Comparison of ENCODE assay signal across 8 cellular contexts in the genomic region with DNA sequence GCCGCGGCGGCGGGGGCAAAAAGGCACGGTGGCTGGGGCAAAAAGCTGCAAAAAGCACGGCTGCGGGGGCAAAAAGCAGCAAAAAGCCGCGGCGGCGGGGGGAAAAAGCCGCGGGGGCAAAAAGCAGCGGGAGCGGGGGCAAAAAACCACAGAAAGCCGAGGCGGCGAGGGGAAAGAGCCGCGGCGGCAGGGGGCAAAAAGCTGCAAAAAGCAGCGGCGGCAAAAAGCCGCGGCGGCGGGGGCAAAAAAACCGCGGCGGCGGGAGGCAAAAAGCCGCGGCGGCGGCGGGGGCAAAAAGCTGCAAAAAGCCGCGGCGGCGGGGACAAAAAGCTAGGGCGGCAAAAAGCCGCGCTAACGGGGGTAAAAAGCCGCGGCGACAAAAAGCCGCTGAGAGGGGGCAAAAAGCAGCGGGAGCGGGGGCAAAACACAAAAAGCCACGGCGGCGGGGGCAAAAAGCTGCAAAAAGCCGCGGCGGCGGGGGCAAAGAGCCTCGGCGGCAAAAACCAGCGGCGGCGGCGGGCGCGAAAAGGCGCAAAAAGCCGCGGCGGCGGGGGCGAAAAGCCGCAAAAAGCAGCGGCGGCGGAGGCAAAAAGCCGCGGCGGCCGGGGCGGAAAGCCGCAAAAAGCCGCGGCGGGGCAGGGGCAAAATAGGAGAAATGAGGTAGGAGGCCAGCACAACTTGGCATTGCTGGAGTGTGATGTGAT.
A peak's percentile ranks its signal among the peaks of the same experiment; 100 is the strongest.
DNase-seq lines count a peak whose midpoint lies in the region; TF ChIP-seq lines count a peak whose summit lies in the region.

No MANE protein-coding gene starts in this region.

- H3K36me3 Mint-ChIP-seq in activated naive CD4-positive, alpha-beta T cell treated with anti-CD3 and anti-CD28 coated beads for 36 hours (ENCODE audit: low read depth): no peaks in the 10 kb centered on the region
- no peaks in the 10 kb centered on the region for H3K36me3 Mint-ChIP-seq in T-helper 2 cell treated with Interferon-gamma antibody and Interleukin-4, amounts not matched to agents 5 μg/mL and 100 μg/mL, for 36 hours (ENCODE audit: low read depth)
- no peaks in the 10 kb centered on the region for H3K36me3 Mint-ChIP-seq in activated T-helper 1 cell treated with anti-CD3 and anti-CD28 coated beads, Interleukin-12 subunit alpha, Interleukin-12 subunit beta, Interleukin-2, Interleukin-4 antibody, amounts not matched to agents 30 ng/mL and 10 ng/mL and 1 ng/mL, durations not matched to agents 14 hours and 24 hours and 36 hours (ENCODE audit: low read depth)

- TF ChIP-seq CTCF in adrenal gland (IDR thresholded peaks at IDR 0.05): no peak

- H3K27me3 ChIP-seq in thymus (ENCODE audit: control insufficient read depth, insufficient read depth) (peaks cover 9% of the 10 kb centered on the region), adrenal gland (peaks cover 11% of the 10 kb centered on the region)

- intact Hi-C loops in activated naive CD4-positive, alpha-beta T cell treated with anti-CD3 and anti-CD28 coated beads for 36 hours (cut with micrococcal nuclease): no loop called here
- intact Hi-C loops in adrenal gland (cut with DNase I): no loop called here
- intact Hi-C loops in activated T-helper 1 cell treated with anti-CD3 and anti-CD28 coated beads, Interleukin-12 subunit alpha, Interleukin-12 subunit beta, Interleukin-2, Interleukin-4 antibody, amounts not matched to agents 30 ng/mL and 10 ng/mL and 1 ng/mL, durations not matched to agents 14 hours and 24 hours and 36 hours (cut with micrococcal nuclease): no loop called here

- CTCF ChIA-PET in activated naive CD4-positive, alpha-beta T cell treated with anti-CD3 and anti-CD28 coated beads for 36 hours (lab: Charles Lee): no interaction called here

- peaks cover 4% of the 10 kb centered on the region for H3K4me1 Mint-ChIP-seq in activated naive CD4-positive, alpha-beta T cell treated with anti-CD3 and anti-CD28 coated beads for 36 hours (ENCODE audit: low read depth)
- no peaks in the 10 kb centered on the region for H3K4me1 Mint-ChIP-seq in T-helper 2 cell treated with Interferon-gamma antibody and Interleukin-4, amounts not matched to agents 5 μg/mL and 100 μg/mL, for 36 hours (ENCODE audit: low read depth)
- no peaks in the 10 kb centered on the region for H3K4me1 Mint-ChIP-seq in activated T-helper 1 cell treated with anti-CD3 and anti-CD28 coated beads, Interleukin-12 subunit alpha, Interleukin-12 subunit beta, Interleukin-2, Interleukin-4 antibody, amounts not matched to agents 30 ng/mL and 10 ng/mL and 1 ng/mL, durations not matched to agents 14 hours and 24 hours and 36 hours (ENCODE audit: low read depth)

- H3K4me1 ChIP-seq in thymus (ENCODE audit: control insufficient read depth, insufficient read depth, low read length): no peaks in the 10 kb centered on the region
- no peaks in the 10 kb centered on the region for H3K4me1 ChIP-seq in adrenal gland (replicated peaks in 1 of 2)

- H3K27me3 Mint-ChIP-seq in activated naive CD4-positive, alpha-beta T cell treated with anti-CD3 and anti-CD28 coated beads for 36 hours (ENCODE audit: low read depth): peaks cover 27% of the 10 kb centered on the region
- H3K27me3 Mint-ChIP-seq in T-helper 2 cell treated with Interferon-gamma antibody and Interleukin-4, amounts not matched to agents 5 μg/mL and 100 μg/mL, for 36 hours (ENCODE audit: low read depth): peaks cover 34% of the 10 kb centered on the region
- H3K27me3 Mint-ChIP-seq in activated T-helper 1 cell treated with anti-CD3 and anti-CD28 coated beads, Interleukin-12 subunit alpha, Interleukin-12 subunit beta, Interleukin-2, Interleukin-4 antibody, amounts not matched to agents 30 ng/mL and 10 ng/mL and 1 ng/mL, durations not matched to agents 14 hours and 24 hours and 36 hours (ENCODE audit: insufficient read depth): peaks cover 27% of the 10 kb centered on the region

- H3K9me3 ChIP-seq in thymus (ENCODE audit: control insufficient read depth) (no peaks in the 10 kb centered on the region), adrenal gland (replicated peaks in 1 of 3) (no peaks in the 10 kb centered on the region)

- no peak overlapping the region for H3K27ac Mint-ChIP-seq in activated naive CD4-positive, alpha-beta T cell treated with anti-CD3 and anti-CD28 coated beads for 36 hours
- no peak overlapping the region for H3K27ac Mint-ChIP-seq in T-helper 2 cell treated with Interferon-gamma antibody and Interleukin-4, amounts not matched to agents 5 μg/mL and 100 μg/mL, for 36 hours
- H3K27ac Mint-ChIP-seq in activated T-helper 1 cell treated with anti-CD3 and anti-CD28 coated beads, Interleukin-12 subunit alpha, Interleukin-12 subunit beta, Interleukin-2, Interleukin-4 antibody, amounts not matched to agents 30 ng/mL and 10 ng/mL and 1 ng/mL, durations not matched to agents 14 hours and 24 hours and 36 hours: no peak overlapping the region

- H3K4me3 ChIP-seq in thymus (ENCODE audit: low read length): peak overlapping the region; percentile 7
- H3K4me3 ChIP-seq in adrenal gland: peak overlapping the region in 2 of 4 donors; percentile 29 to 59

- H3K36me3 ChIP-seq in thymus (ENCODE audit: control insufficient read depth, insufficient read depth) (no peaks in the 10 kb centered on the region), adrenal gland (replicated peaks in 1 of 2) (no peaks in the 10 kb centered on the region)

- TF ChIP-seq POLR2A in adrenal gland (IDR thresholded peaks at IDR 0.05): no peak

- peak overlapping the region; percentile 56 for H3K4me3 Mint-ChIP-seq in activated naive CD4-positive, alpha-beta T cell treated with anti-CD3 and anti-CD28 coated beads for 36 hours
- H3K4me3 Mint-ChIP-seq in T-helper 2 cell treated with Interferon-gamma antibody and Interleukin-4, amounts not matched to agents 5 μg/mL and 100 μg/mL, for 36 hours: peak overlapping the region; percentile 31
- no peak overlapping the region for H3K4me3 Mint-ChIP-seq in activated T-helper 1 cell treated with anti-CD3 and anti-CD28 coated beads, Interleukin-12 subunit alpha, Interleukin-12 subunit beta, Interleukin-2, Interleukin-4 antibody, amounts not matched to agents 30 ng/mL and 10 ng/mL and 1 ng/mL, durations not matched to agents 14 hours and 24 hours and 36 hours

- DNase-seq in activated naive CD4-positive, alpha-beta T cell treated with anti-CD3 and anti-CD28 coated beads for 36 hours: no peak
- no peak for DNase-seq in activated naive CD4-positive, alpha-beta T cell treated with anti-CD3 and anti-CD28 coated beads, Interleukin-2, amount 50 U/mL, for 16 hours
- no peak for DNase-seq in T-helper 2 cell treated with Interferon-gamma antibody and Interleukin-4, amounts not matched to agents 5 μg/mL and 100 μg/mL, for 36 hours (ENCODE audit: low spot score)
- DNase-seq in iris pigment epithelial cell (ENCODE audit: low read depth) (peak; percentile 0), adrenal gland (no peak), hypothalamus (lab: John Stamatoyannopoulos, UW) (no peak)
- DNase-seq in activated T-helper 1 cell treated with anti-CD3 and anti-CD28 coated beads, Interleukin-12 subunit alpha, Interleukin-12 subunit beta, Interleukin-2, Interleukin-4 antibody, amounts not matched to agents 30 ng/mL and 10 ng/mL and 1 ng/mL, durations not matched to agents 14 hours and 24 hours and 36 hours (ENCODE audit: low spot score): no peak

- WGBS in thymus: 1% methylated on average over 83 of the region's 84 CpGs
- 1 to 2% (median 2%) methylated on average over 57 to 84 of the region's 84 CpGs for WGBS in adrenal gland, 4 donors

- H3K9me3 Mint-ChIP-seq in activated naive CD4-positive, alpha-beta T cell treated with anti-CD3 and anti-CD28 coated beads for 36 hours: peaks cover 3% of the 10 kb centered on the region
- H3K9me3 Mint-ChIP-seq in T-helper 2 cell treated with Interferon-gamma antibody and Interleukin-4, amounts not matched to agents 5 μg/mL and 100 μg/mL, for 36 hours: no peaks in the 10 kb centered on the region
- H3K9me3 Mint-ChIP-seq in activated T-helper 1 cell treated with anti-CD3 and anti-CD28 coated beads, Interleukin-12 subunit alpha, Interleukin-12 subunit beta, Interleukin-2, Interleukin-4 antibody, amounts not matched to agents 30 ng/mL and 10 ng/mL and 1 ng/mL, durations not matched to agents 14 hours and 24 hours and 36 hours: no peaks in the 10 kb centered on the region

- H3K27ac ChIP-seq in thymus (ENCODE audit: low read depth) (no peak overlapping the region), adrenal gland (no peak overlapping the region)
